ENCODE assay signal across 8 cellular contexts in genomic region chr9:129225815-129226214, GRCh38.
A peak's percentile ranks its signal among the peaks of the same experiment; 100 is the strongest.
DNase-seq lines count a peak whose midpoint lies in the region; ATAC-seq and TF ChIP-seq lines count a peak whose summit lies in the region.

No MANE protein-coding gene starts in this region.

- peak overlapping the region; percentile 18 for H3K9ac ChIP-seq in HUES6 (ENCODE audit: low read length)

- no peak for ATAC-seq in HG02885 (IDR thresholded peaks at IDR 0.05; ENCODE audit: poor library complexity, unreplicated experiment)

- peak overlapping the region; percentile 58; the same call in 1 of the 2 replicates for H3K27ac ChIP-seq in HUES6 (ENCODE audit: low read depth, low read length)

- H3K4me1 ChIP-seq in HUES6 (ENCODE audit: control insufficient read depth, insufficient read depth, low read length), result peaks cover 40% of the 10 kb centered on the region

- in situ Hi-C loops in GM13976 (cut with MboI; ENCODE audit: low sequenced_read_pairs, unreplicated experiment), result no loop called here

- peak; percentile 50 for DNase-seq in activated CD8-positive, alpha-beta memory T cell treated with anti-CD3 and anti-CD28 coated beads, Interleukin-2, amount 50 U/mL, for 4 hours
- DNase-seq in fibroblast of mammary gland (ENCODE audit: low read depth) (peak; percentile 78), retinal pigment epithelial cell (ENCODE audit: low read depth) (peak; percentile 46), pons (ENCODE audit: low spot score) (no peak), GM13976 (ENCODE audit: low spot score) (no peak), NCI-H187 treated with DMSO at 0.1 percent for 48 hours (lab: John Stamatoyannopoulos, UW) (no peak)

- no peaks in the 10 kb centered on the region for H3K9me3 ChIP-seq in HUES6 (ENCODE audit: control insufficient read depth, insufficient read depth, low read depth, low read length)

- no peak for TF ChIP-seq CTCF in fibroblast of mammary gland (conservative IDR thresholded peaks at IDR 0.05; ENCODE audit: control insufficient read depth, insufficient read depth, low read depth, low read length)
- TF ChIP-seq CTCF in retinal pigment epithelial cell (conservative IDR thresholded peaks at IDR 0.05; ENCODE audit: low read depth, low read length), result no peak
- no peak for TF ChIP-seq CTCF in GM13976 (IDR thresholded peaks at IDR 0.05; ENCODE audit: borderline replicate concordance, control extremely low read depth, extremely low read depth, insufficient read depth, missing control alignments)

- no peaks in the 10 kb centered on the region for H3K27me3 ChIP-seq in HUES6 (ENCODE audit: control insufficient read depth, insufficient read depth, low read length)

- no peaks in the 10 kb centered on the region for H3K36me3 ChIP-seq in HUES6 (ENCODE audit: control insufficient read depth, insufficient read depth, low read length)

- H3K4me3 ChIP-seq in HUES6 (ENCODE audit: low read depth, low read length) (peak overlapping the region; percentile 40; the same call in 1 of the 2 replicates), fibroblast of mammary gland (ENCODE audit: control insufficient read depth, low read depth, low read length) (no peak overlapping the region), retinal pigment epithelial cell (ENCODE audit: low read length) (no peak overlapping the region)

Comparison
In these comparisons a context has a peak if more than half of its experiments do, and no peak if none do; other contexts are left out.
1. DNase-seq: peak in activated CD8-positive, alpha-beta memory T cell treated with anti-CD3 and anti-CD28 coated beads, Interleukin-2, amount 50 U/mL, for 4 hours (single experiment), fibroblast of mammary gland (single experiment) and retinal pigment epithelial cell (single experiment); none in pons (single experiment), GM13976 (single experiment) and NCI-H187 treated with DMSO at 0.1 percent for 48 hours (single experiment).